8 cellular contexts compared by ENCODE assay signal in genomic region chr15:63834500-63835210, GRCh38. TPM values are rescaled to one million over a fixed set of nuclear protein-coding genes. Genes with fewer than 3 reads are reported as not detected.
DNase-seq lines count a peak whose midpoint lies in the region; ATAC-seq, FAIRE-seq and TF ChIP-seq lines count a peak whose summit lies in the region.

No MANE protein-coding gene starts in this region.

- peaks cover 2% of the 10 kb centered on the region for H3K36me3 Mint-ChIP-seq in activated naive CD8-positive, alpha-beta T cell

- WGBS in testis, 2 donors = 33 to 37% methylated on average over 11 of the region's 11 CpGs

- no peaks in the 10 kb centered on the region for H3K9me3 Mint-ChIP-seq in activated naive CD8-positive, alpha-beta T cell (ENCODE audit: low read depth)

- peak overlapping the region; percentile 96 for H3K4me3 Mint-ChIP-seq in activated naive CD8-positive, alpha-beta T cell

- H3K4me3 ChIP-seq in kidney (ENCODE audit: low read length in 2 of 2) (peak overlapping the region; percentile 74 to 88), testis (peak overlapping the region; percentile 88 to 93)

- ATAC-seq in HG03457 (IDR thresholded peaks at IDR 0.05; ENCODE audit: unreplicated experiment) = no peak

- TF ChIP-seq CTCF in kidney (IDR thresholded peaks at IDR 0.05; ENCODE audit: borderline replicate concordance, extremely low read depth, insufficient read depth) (no peak), testis (IDR thresholded peaks at IDR 0.05) (no peak)

- no peaks in the 10 kb centered on the region for H3K27me3 ChIP-seq in testis

- FAIRE-seq in kidney (lab: Jason Lieb, UNC) = no peak

- H3K36me3 ChIP-seq in kidney (ENCODE audit: control insufficient read depth in 1 of 2, insufficient read depth in 2 of 2, low read length in 2 of 2) = no peaks in the 10 kb centered on the region
- no peaks in the 10 kb centered on the region for H3K36me3 ChIP-seq in testis (ENCODE audit: low read depth, missing control alignments)

- TF ChIP-seq POLR2A in testis (IDR thresholded peaks at IDR 0.05) = no peak

- peak overlapping the region; percentile 99 for H3K27ac Mint-ChIP-seq in activated naive CD8-positive, alpha-beta T cell

- peaks cover 41% of the 10 kb centered on the region for H3K4me1 Mint-ChIP-seq in activated naive CD8-positive, alpha-beta T cell (ENCODE audit: low read depth)

- H3K27ac ChIP-seq in kidney (ENCODE audit: low read depth in 2 of 2, low read length in 2 of 2) = peak overlapping the region; percentile 94 to 96
- H3K27ac ChIP-seq in testis = peak overlapping the region; percentile 90 to 94

- peak; percentile 13 for DNase-seq in activated CD4-positive, alpha-beta T cell treated with anti-CD3 and anti-CD28 coated beads for 1 hour
- no peak for DNase-seq in activated CD4-positive, alpha-beta T cell treated with anti-CD3 and anti-CD28 coated beads for 4 hours
- DNase-seq in kidney (no peak), testis (no peak), dedifferentiated amniotic fluid mesenchymal stem cell (ENCODE audit: extremely low spot score) (no peak), hepatic stellate cell (ENCODE audit: low spot score) (no peak)

- intact Hi-C loops in kidney (cut with DNase I) = no loop called here
- intact Hi-C loops in testis (cut with DNase I; ENCODE audit: low total_unique reads) = no loop called here

- H3K9me3 ChIP-seq in kidney (ENCODE audit: control insufficient read depth in 1 of 2, low read length in 2 of 2) (no peaks in the 10 kb centered on the region), testis (no peaks in the 10 kb centered on the region)

- H3K9ac ChIP-seq in kidney (ENCODE audit: low read length in 2 of 2) = peak overlapping the region; percentile 87 to 97

- H3K4me1 ChIP-seq in kidney (ENCODE audit: control insufficient read depth in 1 of 2, insufficient read depth in 1 of 2, low read depth in 1 of 2, low read length in 2 of 2) = peaks cover 4 to 8% of the 10 kb centered on the region in 2 donors
- H3K4me1 ChIP-seq in testis = peaks cover 19% of the 10 kb centered on the region

- no peaks in the 10 kb centered on the region for H3K27me3 Mint-ChIP-seq in activated naive CD8-positive, alpha-beta T cell

RNA-seq across cellular contexts. Expression of gene HERC1, which starts 0.9 kb away (rescaled TPM):
- total RNA-seq in kidney = 77.3 TPM
- polyA plus RNA-seq in kidney (ENCODE audit: insufficient read depth, low read depth, low replicate concordance) = 19.1 TPM
- 100 to 1,000 TPM; 165 to 196 TPM for total RNA-seq in testis
- 73.2 TPM for polyA plus RNA-seq in testis (ENCODE audit: insufficient read depth, low read depth, low replicate concordance)
